In the genomic region with DNA sequence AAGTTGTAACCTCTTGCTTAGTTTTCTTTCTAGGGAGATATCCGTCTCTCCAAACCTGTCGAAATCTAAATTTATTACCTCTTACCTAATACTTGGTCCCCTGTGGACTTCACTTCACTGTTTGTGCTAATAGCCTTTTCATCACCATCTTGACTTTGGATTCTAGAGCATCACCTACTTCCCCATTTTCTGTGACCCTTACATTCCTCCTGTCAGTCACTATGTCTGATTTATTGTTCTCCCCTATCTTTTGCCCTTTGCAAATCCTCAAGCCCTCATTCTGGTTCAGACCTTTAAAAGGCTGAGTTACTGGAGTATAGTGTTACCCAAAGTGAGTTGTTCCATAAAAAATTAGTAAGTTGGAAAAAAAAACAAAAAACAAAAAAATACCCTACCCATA, we compare ENCODE assay signal across 18 cellular contexts.
"Had no signal": no experiment of that assay in that cellular context is flagged by ENCODE, and none has a peak within 500 bp of the region (broad histone marks: within the 10 kb centered on the region; RNA-seq: fewer than 3 reads in every experiment).

No MANE protein-coding gene starts in this region.

- H3K27me3 ChIP-seq: right lobe of liver, tibial artery, upper lobe of left lung, uterus had no signal

- H3K4me1 ChIP-seq: psoas muscle had no signal

- H3K36me3 ChIP-seq: right lobe of liver, tibial artery, upper lobe of left lung, uterus had no signal

- H3K4me1 Mint-ChIP-seq: stimulated activated effector memory CD8-positive, alpha-beta T cell treated with anti-CD3 and anti-CD28 coated beads, Interleukin-12 subunit alpha, Interleukin-12 subunit beta, amount 100 ng/mL, for 72 hours had no signal

- DNase-seq: foreskin melanocyte; head of caudate nucleus; hippocampal formation; left colon; mesendoderm; naive B cell; psoas muscle; retina; right lobe of liver; stimulated activated CD4-positive, alpha-beta T cell treated with anti-CD3 and anti-CD28 coated beads, Interleukin-4, amount 100 ng/mL, for 1 hour; stimulated activated CD8-positive, alpha-beta memory T cell treated with anti-CD3 and anti-CD28 coated beads, Interleukin-4, amount 100 ng/mL, for 48 hours; tibial artery; upper lobe of left lung; uterus had no signal

- H3K4me3 Mint-ChIP-seq: dendritic cell treated with granulocyte-macrophage colony-stimulating factor and Interleukin-4, amounts not matched to agents 40 ng/mL and 50 ng/mL, for 4 days; naive B cell; nephron; stimulated activated effector memory CD8-positive, alpha-beta T cell treated with anti-CD3 and anti-CD28 coated beads, Interleukin-12 subunit alpha, Interleukin-12 subunit beta, amount 100 ng/mL, for 72 hours; stimulated activated naive CD8-positive, alpha-beta T cell treated with anti-CD3 and anti-CD28 coated beads, Interleukin-15, Interleukin-2, amounts not matched to agents 100 ng/mL and 50 ng/mL, for 24 hours had no signal

- H3K27ac Mint-ChIP-seq: dendritic cell treated with granulocyte-macrophage colony-stimulating factor and Interleukin-4, amounts not matched to agents 40 ng/mL and 50 ng/mL, for 4 days; stimulated activated effector memory CD8-positive, alpha-beta T cell treated with anti-CD3 and anti-CD28 coated beads, Interleukin-12 subunit alpha, Interleukin-12 subunit beta, amount 100 ng/mL, for 72 hours; stimulated activated naive CD8-positive, alpha-beta T cell treated with anti-CD3 and anti-CD28 coated beads, Interleukin-15, Interleukin-2, amounts not matched to agents 100 ng/mL and 50 ng/mL, for 24 hours had no signal

- H3K27ac ChIP-seq: psoas muscle, right lobe of liver, tibial artery, upper lobe of left lung, uterus had no signal

- H3K27me3 Mint-ChIP-seq: naive B cell; stimulated activated naive CD8-positive, alpha-beta T cell treated with anti-CD3 and anti-CD28 coated beads, Interleukin-15, Interleukin-2, amounts not matched to agents 100 ng/mL and 50 ng/mL, for 24 hours had no signal

- H3K9me3 ChIP-seq: psoas muscle, right lobe of liver, tibial artery, upper lobe of left lung, uterus had no signal

- ATAC-seq: left colon; psoas muscle; right lobe of liver; stimulated activated effector memory CD8-positive, alpha-beta T cell treated with anti-CD3 and anti-CD28 coated beads, Interleukin-12 subunit alpha, Interleukin-12 subunit beta, amount 100 ng/mL, for 72 hours had no signal

- H3K4me3 ChIP-seq: psoas muscle, right lobe of liver, tibial artery, upper lobe of left lung, uterus had no signal

- H3K36me3 Mint-ChIP-seq: naive B cell; stimulated activated effector memory CD8-positive, alpha-beta T cell treated with anti-CD3 and anti-CD28 coated beads, Interleukin-12 subunit alpha, Interleukin-12 subunit beta, amount 100 ng/mL, for 72 hours had no signal

- H3K9me3 Mint-ChIP-seq: dendritic cell treated with granulocyte-macrophage colony-stimulating factor and Interleukin-4, amounts not matched to agents 40 ng/mL and 50 ng/mL, for 4 days; naive B cell; nephron; stimulated activated effector memory CD8-positive, alpha-beta T cell treated with anti-CD3 and anti-CD28 coated beads, Interleukin-12 subunit alpha, Interleukin-12 subunit beta, amount 100 ng/mL, for 72 hours; stimulated activated naive CD8-positive, alpha-beta T cell treated with anti-CD3 and anti-CD28 coated beads, Interleukin-15, Interleukin-2, amounts not matched to agents 100 ng/mL and 50 ng/mL, for 24 hours had no signal
